In the genomic region with DNA sequence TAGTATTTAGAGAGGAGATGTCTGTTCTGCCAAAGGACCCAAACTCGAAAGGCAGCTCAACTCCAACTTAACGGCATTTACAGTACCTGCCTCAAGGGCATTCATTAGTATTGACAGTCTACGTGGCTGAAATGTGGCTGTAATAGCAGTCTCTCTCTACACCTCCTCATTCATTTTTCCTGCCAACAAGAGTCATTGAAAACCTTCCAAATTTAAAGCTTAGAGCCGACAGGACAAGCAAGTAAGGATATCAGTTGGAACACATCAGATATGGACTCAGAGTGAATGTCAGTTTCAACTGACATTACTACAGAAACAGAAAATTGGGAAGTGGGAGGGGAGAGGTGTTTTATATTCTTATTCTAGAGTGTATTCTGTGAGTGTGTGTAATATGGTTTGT, we compare ENCODE assay signal across 29 cellular contexts.
"Had no signal": no experiment of that assay in that cellular context is flagged by ENCODE, and none has a peak within 500 bp of the region (broad histone marks: within the 10 kb centered on the region; RNA-seq: fewer than 3 reads in every experiment).

No MANE protein-coding gene starts in this region.

- H3K9me3 Mint-ChIP-seq: activated CD4-positive, alpha-beta memory T cell treated with anti-CD3 and anti-CD28 coated beads for 36 hours; activated CD4-positive, alpha-beta T cell treated with anti-CD3 and anti-CD28 coated beads, Interleukin-2, amount 10 ng/mL, durations not matched to agents 7 days and 5 days; activated naive CD4-positive, alpha-beta T cell treated with anti-CD3 and anti-CD28 coated beads, Interleukin-2, amount 10 ng/mL, durations not matched to agents 7 days and 5 days; activated naive CD8-positive, alpha-beta T cell treated with anti-CD3 and anti-CD28 coated beads for 36 hours; activated T-helper 2 cell treated with anti-CD3 and anti-CD28 coated beads, Interferon-gamma antibody, Interleukin-2, Interleukin-4, amounts not matched to agents 10 μg/mL and 5 μg/mL and 100 μg/mL, durations not matched to agents 14 hours and 24 hours and 36 hours; T-cell had no signal

- H3K4me1 Mint-ChIP-seq: activated CD4-positive, alpha-beta T cell treated with anti-CD3 and anti-CD28 coated beads, Interleukin-2, amount 10 ng/mL, durations not matched to agents 7 days and 5 days; activated naive CD4-positive, alpha-beta T cell treated with anti-CD3 and anti-CD28 coated beads, Interleukin-2, amount 10 ng/mL, durations not matched to agents 7 days and 5 days; activated naive CD8-positive, alpha-beta T cell treated with anti-CD3 and anti-CD28 coated beads for 36 hours; T-cell had no signal

- H3K27ac Mint-ChIP-seq: activated CD4-positive, alpha-beta memory T cell treated with anti-CD3 and anti-CD28 coated beads for 36 hours; activated CD4-positive, alpha-beta T cell treated with anti-CD3 and anti-CD28 coated beads, Interleukin-2, amount 10 ng/mL, durations not matched to agents 7 days and 5 days; activated naive CD4-positive, alpha-beta T cell treated with anti-CD3 and anti-CD28 coated beads, Interleukin-2, amount 10 ng/mL, durations not matched to agents 7 days and 5 days; activated naive CD8-positive, alpha-beta T cell treated with anti-CD3 and anti-CD28 coated beads for 36 hours; activated T-helper 2 cell treated with anti-CD3 and anti-CD28 coated beads, Interferon-gamma antibody, Interleukin-2, Interleukin-4, amounts not matched to agents 10 μg/mL and 5 μg/mL and 100 μg/mL, durations not matched to agents 14 hours and 24 hours and 36 hours; T-cell had no signal

- H3K27me3 Mint-ChIP-seq: activated CD4-positive, alpha-beta T cell treated with anti-CD3 and anti-CD28 coated beads, Interleukin-2, amount 10 ng/mL, durations not matched to agents 7 days and 5 days; activated naive CD8-positive, alpha-beta T cell treated with anti-CD3 and anti-CD28 coated beads for 36 hours; T-cell had no signal

- H3K27ac ChIP-seq: breast epithelium, SK-N-MC had no signal

- H3K4me3 Mint-ChIP-seq: activated CD4-positive, alpha-beta memory T cell treated with anti-CD3 and anti-CD28 coated beads for 36 hours; activated CD4-positive, alpha-beta T cell treated with anti-CD3 and anti-CD28 coated beads, Interleukin-2, amount 10 ng/mL, durations not matched to agents 7 days and 5 days; activated naive CD4-positive, alpha-beta T cell treated with anti-CD3 and anti-CD28 coated beads, Interleukin-2, amount 10 ng/mL, durations not matched to agents 7 days and 5 days; activated naive CD8-positive, alpha-beta T cell treated with anti-CD3 and anti-CD28 coated beads for 36 hours; T-cell had no signal

- DNase-seq: activated CD4-positive, alpha-beta memory T cell treated with anti-CD3 and anti-CD28 coated beads for 36 hours; activated CD4-positive, alpha-beta T cell treated with anti-CD3 and anti-CD28 coated beads, Interleukin-2, amount 10 ng/mL, durations not matched to agents 7 days and 5 days; activated CD4-positive, CD25-positive, alpha-beta regulatory T cell; activated CD8-positive, alpha-beta memory T cell treated with anti-CD3 and anti-CD28 coated beads for 24 hours; activated gamma-delta T cell treated with Interleukin-2 at 50 U/mL for 16 hours; activated naive CD4-positive, alpha-beta T cell treated with anti-CD3 and anti-CD28 coated beads, Interleukin-2, amount 10 ng/mL, durations not matched to agents 7 days and 5 days; activated naive CD8-positive, alpha-beta T cell treated with anti-CD3 and anti-CD28 coated beads for 36 hours; activated T-cell treated with anti-CD3 and anti-CD28 coated beads, Interleukin-2, amount 50 U/mL, for 48 hours; MM.1S; NCI-H1048; NCI-H1417 treated with DMSO at 0.1 percent for 48 hours; NCI-H187 treated with DMSO at 0.1 percent for 48 hours; NCI-H2081 treated with DMSO at 0.1 percent for 48 hours; NCI-H2171; NCI-H2227 treated with DMSO at 0.1 percent for 48 hours; NCI-H446 treated with DMSO at 0.1 percent for 48 hours; NCI-H524 treated with DMSO at 0.1 percent for 48 hours; NCI-H774; NK-92 treated with Interleukin-12 subunit alpha and Interleukin-12 subunit beta, amount 100 ng/mL, for 24 hours; OCI-M1; RPMI8226; T-cell; T-helper 2 cell; T1000 had no signal

- H3K4me1 ChIP-seq: breast epithelium had no signal

- H3K27me3 ChIP-seq: breast epithelium had no signal

- ATAC-seq: Panc1, Right ventricle myocardium inferior, T-cell had no signal

- H3K36me3 Mint-ChIP-seq: activated CD4-positive, alpha-beta memory T cell treated with anti-CD3 and anti-CD28 coated beads for 36 hours; activated naive CD4-positive, alpha-beta T cell treated with anti-CD3 and anti-CD28 coated beads, Interleukin-2, amount 10 ng/mL, durations not matched to agents 7 days and 5 days; activated naive CD8-positive, alpha-beta T cell treated with anti-CD3 and anti-CD28 coated beads for 36 hours; T-cell had no signal
